ENCODE assay signal across 1 cellular context in the genomic region with DNA sequence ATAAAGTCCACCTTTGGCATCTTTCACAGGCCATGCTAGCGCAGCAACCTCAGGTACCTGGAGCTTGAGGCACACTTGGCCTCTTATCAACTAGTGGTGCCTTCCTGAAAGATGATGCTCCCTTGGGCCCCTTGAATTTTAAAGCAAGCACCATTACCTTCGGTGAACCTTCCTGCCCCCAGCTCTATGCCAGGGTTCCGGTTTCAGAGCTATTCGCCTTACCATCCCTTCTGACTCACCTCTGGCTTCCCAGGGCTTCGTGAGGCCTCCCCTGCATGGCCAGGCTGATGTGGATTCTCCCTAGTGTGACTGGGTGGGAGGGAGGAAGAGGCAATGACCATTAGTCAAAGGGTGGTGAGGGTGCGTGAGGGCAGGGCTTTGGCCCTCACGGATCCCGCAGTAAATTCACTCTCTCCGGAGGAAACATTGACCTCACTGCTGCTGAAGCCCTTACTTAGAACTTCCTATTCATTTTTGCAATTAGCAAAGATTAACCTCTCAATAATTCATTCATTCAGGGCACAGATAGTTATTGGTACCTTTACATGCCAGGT.
TF ChIP-seq lines count a peak whose summit lies in the region.

No MANE protein-coding gene starts in this region.

TF ChIP-seq in H1, 55 proteins besides CTCF, POLR2A, EP300 and RAD21:
- TF ChIP-seq CTBP2 (IDR thresholded peaks at IDR 0.05; ENCODE audit: borderline replicate concordance, insufficient read depth, insufficient read length, low read length): no peak
- no peak for TF ChIP-seq BACH1 (IDR thresholded peaks at IDR 0.05; ENCODE audit: low read length)
- no peak for TF ChIP-seq ASH2L (IDR thresholded peaks at IDR 0.05; ENCODE audit: low read length)
- TF ChIP-seq RNF2 (IDR thresholded peaks at IDR 0.05; ENCODE audit: borderline replicate concordance, low read depth, low read length, missing control alignments, poor library complexity, severe bottlenecking): no peak
- no peak for TF ChIP-seq RBBP5 (IDR thresholded peaks at IDR 0.05; ENCODE audit: borderline replicate concordance, low read depth, low read length)
- TF ChIP-seq, protein P1, sequence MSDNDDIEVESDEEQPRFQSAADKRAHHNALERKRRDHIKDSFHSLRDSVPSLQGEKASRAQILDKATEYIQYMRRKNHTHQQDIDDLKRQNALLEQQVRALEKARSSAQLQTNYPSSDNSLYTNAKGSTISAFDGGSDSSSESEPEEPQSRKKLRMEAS (IDR thresholded peaks at IDR 0.05): no peak
- no peak for TF ChIP-seq JUND (IDR thresholded peaks at IDR 0.05; ENCODE audit: low read length)
- no peak for TF ChIP-seq YY1 (IDR thresholded peaks at IDR 0.05; ENCODE audit: low read depth, low read length)
- TF ChIP-seq EZH2 (IDR thresholded peaks at IDR 0.05; ENCODE audit: low read depth, low read length, severe bottlenecking): no peak
- TF ChIP-seq, protein P2, sequence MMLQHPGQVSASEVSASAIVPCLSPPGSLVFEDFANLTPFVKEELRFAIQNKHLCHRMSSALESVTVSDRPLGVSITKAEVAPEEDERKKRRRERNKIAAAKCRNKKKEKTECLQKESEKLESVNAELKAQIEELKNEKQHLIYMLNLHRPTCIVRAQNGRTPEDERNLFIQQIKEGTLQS (IDR thresholded peaks at IDR 0.05; ENCODE audit: insufficient read depth, low read depth, low read length): no peak
- no peak for TF ChIP-seq TBP (IDR thresholded peaks at IDR 0.05; ENCODE audit: low read depth, low read length)
- TF ChIP-seq BCL11A (IDR thresholded peaks at IDR 0.05; ENCODE audit: low read depth in 2 of 2, low read length in 2 of 2): no peak
- no peak for TF ChIP-seq POU5F1 (IDR thresholded peaks at IDR 0.05; ENCODE audit: low read depth, low read length)
- no peak for TF ChIP-seq PHF8 (conservative IDR thresholded peaks at IDR 0.05; ENCODE audit: low read depth, low read length)
